27 cellular contexts compared by ENCODE assay signal in genomic region chr16:56889206-56889605, GRCh38. TPM values are rescaled to one million over a fixed set of nuclear protein-coding genes. Genes with fewer than 3 reads are reported as not detected.
DNase-seq lines count a peak whose midpoint lies in the region; ATAC-seq, FAIRE-seq and TF ChIP-seq lines count a peak whose summit lies in the region.
"Had no signal": no experiment of that assay in that cellular context is flagged by ENCODE, and none has a peak within 500 bp of the region (broad histone marks: within the 10 kb centered on the region; RNA-seq: fewer than 3 reads in every experiment).

No MANE protein-coding gene starts in this region.

- H3K9me3 ChIP-seq in A549: no peaks in the 10 kb centered on the region
- H3K9me3 ChIP-seq in Karpas-422 (ENCODE audit: low read length): no peaks in the 10 kb centered on the region
- H3K9me3 ChIP-seq in WERI-Rb-1 (ENCODE audit: severe bottlenecking): no peaks in the 10 kb centered on the region
- H3K9me3 ChIP-seq: psoas muscle had no signal

- no peak overlapping the region for H3K9ac ChIP-seq in Karpas-422 (ENCODE audit: low read length)

- peak; percentile 39 to 75; a peak in 3 of 6 replicates for ATAC-seq in A549
- ATAC-seq in GM21529 (IDR thresholded peaks at IDR 0.05; ENCODE audit: unreplicated experiment): peak; percentile 32
- ATAC-seq in foreskin keratinocyte: peak; percentile 22
- ATAC-seq in GM21447 (IDR thresholded peaks at IDR 0.05; ENCODE audit: unreplicated experiment): no peak
- ATAC-seq: naive thymus-derived CD8-positive, alpha-beta T cell; psoas muscle; stimulated activated naive CD8-positive, alpha-beta T cell treated with anti-CD3 and anti-CD28 coated beads, Interleukin-15, Interleukin-2, amounts not matched to agents 100 U/mL and 50 U/mL, for 24 hours had no signal

- H3K4me3 ChIP-seq in A549 (no peak overlapping the region), Karpas-422 (ENCODE audit: low read length) (no peak overlapping the region), WERI-Rb-1 (ENCODE audit: low read depth, low read length) (no peak overlapping the region)
- H3K4me3 ChIP-seq: psoas muscle had no signal

- no peak for TF ChIP-seq RAD21 in A549 (conservative IDR thresholded peaks at IDR 0.05 in 1 of 2, IDR thresholded peaks at IDR 0.05 in 1 of 2)

- H3K27me3 ChIP-seq in Karpas-422 (ENCODE audit: low read length): no peaks in the 10 kb centered on the region
- no peaks in the 10 kb centered on the region for H3K27me3 ChIP-seq in foreskin keratinocyte
- H3K27me3 ChIP-seq in WERI-Rb-1 (ENCODE audit: insufficient read depth, low read depth, severe bottlenecking): no peaks in the 10 kb centered on the region

- no peaks in the 10 kb centered on the region for H3K9me2 ChIP-seq in Karpas-422 (replicated peaks; ENCODE audit: insufficient read depth, low read length)

- POLR2A ChIA-PET in A549 (lab: Yijun Ruan, JAX): no interaction called here

- H3K4me2 ChIP-seq in A549: no peak overlapping the region
- H3K4me2 ChIP-seq in Karpas-422 (ENCODE audit: low read depth, low read length, poor library complexity, severe bottlenecking): peak overlapping the region; percentile 50

- H3K79me2 ChIP-seq in Karpas-422 (ENCODE audit: low read length): no peaks in the 10 kb centered on the region

- TF ChIP-seq EP300 in A549 (IDR thresholded peaks at IDR 0.05): no peak

- no peaks in the 10 kb centered on the region for H3K4me1 ChIP-seq in A549
- peaks cover 7% of the 10 kb centered on the region for H3K4me1 ChIP-seq in Karpas-422 (ENCODE audit: low read length)
- H3K4me1 ChIP-seq in foreskin keratinocyte: no peaks in the 10 kb centered on the region
- H3K4me1 ChIP-seq: psoas muscle had no signal

- CTCF ChIA-PET in A549 (lab: Yijun Ruan, JAX): no interaction called here

- DNase-seq in A549 (ENCODE audit: low read depth in 1 of 2, low spot score in 1 of 2) (no peak), Karpas-422 (no peak), foreskin keratinocyte (no peak), WERI-Rb-1 (no peak)
- DNase-seq in stimulated activated CD4-positive, alpha-beta T cell treated with anti-CD3 and anti-CD28 coated beads, Interleukin-1b, Interleukin-23, amount 100 ng/mL, for 48 hours: no peak
- DNase-seq in activated effector memory CD4-positive, alpha-beta T cell treated with anti-CD3 and anti-CD28 coated beads, Interleukin-2, amount 50 U/mL, for 16 hours: no peak
- DNase-seq: activated CD4-positive, alpha-beta T cell treated with anti-CD3 and anti-CD28 coated beads for 1 hour; activated naive CD4-positive, alpha-beta T cell treated with Interleukin-2 at 50 U/mL for 16 hours; aorta; CD4-positive, alpha-beta T cell; DND-41; HCEC 1CT; IMR-90; NCI-H1048; NCI-H774; psoas muscle; stimulated activated naive CD8-positive, alpha-beta T cell treated with anti-CD3 and anti-CD28 coated beads, Interleukin-15, Interleukin-2, amounts not matched to agents 100 U/mL and 50 U/mL, for 24 hours; T-helper 2 cell had no signal

- H4K20me1 ChIP-seq in Karpas-422 (ENCODE audit: insufficient read depth, low read depth, low read length): no peaks in the 10 kb centered on the region

- no peak overlapping the region for H2AFZ ChIP-seq in Karpas-422 (ENCODE audit: low read length)

- TF ChIP-seq POLR2A in A549 (IDR thresholded peaks at IDR 0.05; ENCODE audit: low read length): no peak

- WGBS in A549 (ENCODE audit: missing lambda C conversion rate): 95% methylated on average over 5 of the region's 5 CpGs

- FAIRE-seq in A549 (lab: Jason Lieb, UNC): no peak
- FAIRE-seq: endometrium, urothelium cell line had no signal

- H3K27ac ChIP-seq in A549: no peak overlapping the region
- no peak overlapping the region for H3K27ac ChIP-seq in Karpas-422 (ENCODE audit: low read length)
- H3K27ac ChIP-seq in foreskin keratinocyte: no peak overlapping the region
- H3K27ac ChIP-seq in WERI-Rb-1: no peak overlapping the region
- H3K27ac ChIP-seq: psoas muscle, RWPE1 had no signal

- no peaks in the 10 kb centered on the region for H3K36me3 ChIP-seq in Karpas-422 (ENCODE audit: insufficient read depth, low read length)
- no peaks in the 10 kb centered on the region for H3K36me3 ChIP-seq in WERI-Rb-1

- TF ChIP-seq CTCF in A549 (IDR thresholded peaks at IDR 0.05) (no peak), foreskin keratinocyte (conservative IDR thresholded peaks at IDR 0.05) (no peak), WERI-Rb-1 (IDR thresholded peaks at IDR 0.05; ENCODE audit: low read depth, low read length) (no peak)

TF ChIP-seq in A549, 52 proteins besides CTCF, POLR2A, EP300 and RAD21 (continues in another document):
- no peak for TF ChIP-seq CHD2 (IDR thresholded peaks at IDR 0.05; ENCODE audit: low read length, partially characterized antibody)
- TF ChIP-seq HOXB13 (CRISPR knock-in tag; IDR thresholded peaks at IDR 0.05; ENCODE audit: low read depth): no peak
- no peak for TF ChIP-seq BHLHE40 (IDR thresholded peaks at IDR 0.05; ENCODE audit: low read depth, low read length)
- no peak for TF ChIP-seq BCL3 (IDR thresholded peaks at IDR 0.05)
- no peak for TF ChIP-seq MYC (IDR thresholded peaks at IDR 0.05; ENCODE audit: borderline replicate concordance, low read length)
- no peak for TF ChIP-seq HEYL (CRISPR knock-in tag; IDR thresholded peaks at IDR 0.05)
- TF ChIP-seq ELK1 (IDR thresholded peaks at IDR 0.05; ENCODE audit: low read depth, low read length): no peak
- TF ChIP-seq EHF (CRISPR knock-in tag; IDR thresholded peaks at IDR 0.05): no peak
- TF ChIP-seq EHMT2 (IDR thresholded peaks at IDR 0.05; ENCODE audit: low read depth): no peak
- no peak for TF ChIP-seq PBX3 (IDR thresholded peaks at IDR 0.05)
- no peak for TF ChIP-seq HOXB5 (CRISPR knock-in tag; IDR thresholded peaks at IDR 0.05)
- TF ChIP-seq CEBPB (IDR thresholded peaks at IDR 0.05): no peak
- TF ChIP-seq JUNB (IDR thresholded peaks at IDR 0.05): no peak
- no peak for TF ChIP-seq FOSB (CRISPR knock-in tag; IDR thresholded peaks at IDR 0.05)
- TF ChIP-seq KDM1A (IDR thresholded peaks at IDR 0.05; ENCODE audit: low read depth): no peak
- no peak for TF ChIP-seq ZC3H11A (IDR thresholded peaks at IDR 0.05)
- TF ChIP-seq RFX5 (IDR thresholded peaks at IDR 0.05): no peak

RNA-seq across cellular contexts. Expression of gene SLC12A3, which starts 24.2 kb away (rescaled TPM):
- polyA plus RNA-seq in A549 (2011; rRNA removed): 0.01 and 0.09 TPM in 2 replicates
- 0.05 and 0.06 TPM in 2 replicates for polyA plus RNA-seq in A549 (2012; cell fraction: cytosol; rRNA removed)
- 0.11 and 0.12 TPM in 2 replicates for polyA plus RNA-seq in A549 (2012; cell fraction: nucleus; rRNA removed)
- polyA plus RNA-seq in A549 (2017; fragmentation: RNase III; extraction: RNeasy Plus Mini Kit Qiagen cat#74134 plus additional on column Dnase treatment): 0.08 TPM in 1 of 3 replicates, not detected in the others
- polyA minus RNA-seq in A549 (2011; rRNA and poly(A)+ RNA removed): 0.08 TPM in 1 of 2 replicates, not detected in the other
- total RNA-seq in Karpas-422 (2014; rRNA removed; shearing (Covaris generic); ENCODE audit: low replicate concordance): 0.14 TPM in 1 of 2 replicates, not detected in the other
- total RNA-seq in foreskin keratinocyte: not detected in 2 replicates
- 0.03 TPM in 1 of 2 replicates, not detected in the other for polyA plus RNA-seq in foreskin keratinocyte
- total RNA-seq: A172; aorta; CD4-positive, alpha-beta T cell; cerebellum; IMR-90; naive thymus-derived CD8-positive, alpha-beta T cell had no signal
- polyA plus RNA-seq: aorta; IMR-90; liver; naive thymus-derived CD8-positive, alpha-beta T cell had no signal

RNA-seq across cellular contexts. Expression of gene HERPUD1, which starts 42.7 kb away (rescaled TPM):
- polyA plus RNA-seq in A549 (2011; rRNA removed) (140 and 182 TPM in 2 replicates), A549 (2017; fragmentation: RNase III; extraction: RNeasy Plus Mini Kit Qiagen cat#74134 plus additional on column Dnase treatment) (58.7 to 65.8 TPM (median 63.4 TPM) in 3 replicates), foreskin keratinocyte (108 and 144 TPM in 2 replicates)
- 41.0 and 54.6 TPM in 2 replicates for polyA plus RNA-seq in A549 (2012; cell fraction: cytosol; rRNA removed)
- 60.1 and 65.0 TPM in 2 replicates for polyA plus RNA-seq in A549 (2012; cell fraction: nucleus; rRNA removed)
- polyA minus RNA-seq in A549 (2011; rRNA and poly(A)+ RNA removed): 205 and 225 TPM in 2 replicates
- 98.1 and 112 TPM in 2 replicates for total RNA-seq in Karpas-422 (2014; rRNA removed; shearing (Covaris generic); ENCODE audit: low replicate concordance)
- total RNA-seq in foreskin keratinocyte: 124 and 170 TPM in 2 replicates
